In the genomic region with DNA sequence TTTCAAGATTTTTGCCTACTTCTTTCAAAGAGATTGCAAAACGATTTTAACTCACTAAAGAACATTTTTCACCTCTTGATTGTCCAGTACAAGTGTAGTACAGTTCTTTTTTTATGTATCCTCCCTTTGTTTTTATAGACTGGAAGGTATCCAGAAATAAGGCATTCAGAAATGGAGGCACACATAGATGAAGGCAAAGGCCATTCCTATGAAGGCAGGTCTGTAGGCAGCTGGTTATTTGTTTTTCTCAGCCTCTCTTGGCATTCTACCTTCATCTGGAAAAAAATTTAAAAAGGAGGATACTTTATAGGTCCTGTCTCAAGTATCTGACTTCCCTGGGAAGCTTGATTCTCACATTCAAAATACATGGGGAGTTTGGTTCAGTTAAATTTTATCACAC, we compare ENCODE assay signal across 16 cellular contexts. TPM values are rescaled to one million over a fixed set of nuclear protein-coding genes. Genes with fewer than 3 reads are reported as not detected.
DNase-seq lines count a peak whose midpoint lies in the region; ATAC-seq and TF ChIP-seq lines count a peak whose summit lies in the region.
"Had no signal": no experiment of that assay in that cellular context is flagged by ENCODE, and none has a peak within 500 bp of the region (broad histone marks: within the 10 kb centered on the region; RNA-seq: fewer than 3 reads in every experiment).

No MANE protein-coding gene starts in this region.

- ATAC-seq in Right ventricle myocardium inferior (no peak), GM18498 (IDR thresholded peaks at IDR 0.05; ENCODE audit: unreplicated experiment) (no peak)

- no peaks in the 10 kb centered on the region for H3K9me3 ChIP-seq in left ventricle myocardium inferior (replicated peaks)
- H3K9me3 ChIP-seq in osteoblast (ENCODE audit: low read depth, low read length) = no peaks in the 10 kb centered on the region
- H3K9me3 ChIP-seq: BLaER1 had no signal

- H3K27me3 ChIP-seq in left ventricle myocardium inferior (ENCODE audit: low read depth) = no peaks in the 10 kb centered on the region
- H3K27me3 ChIP-seq in osteoblast (ENCODE audit: insufficient read depth, low read length) = no peaks in the 10 kb centered on the region
- H3K27me3 ChIP-seq: BLaER1 had no signal

- H3K36me3 ChIP-seq in left ventricle myocardium inferior (peaks cover 5% of the 10 kb centered on the region), osteoblast (ENCODE audit: insufficient read depth, low read length) (no peaks in the 10 kb centered on the region)

- peaks cover 3% of the 10 kb centered on the region for H4K20me1 ChIP-seq in osteoblast (ENCODE audit: insufficient read depth, low read length)
- H4K20me1 ChIP-seq: BLaER1 had no signal

- intact Hi-C loops in left ventricle myocardium inferior (cut with micrococcal nuclease) (no loop called here), Right ventricle myocardium inferior (cut with DNase I) (no loop called here)

- no peak for DNase-seq in left ventricle myocardium inferior
- DNase-seq in Right ventricle myocardium inferior (ENCODE audit: missing footprints) = no peak
- peak; percentile 45 for DNase-seq in dermis blood vessel endothelial cell
- DNase-seq in osteoblast (ENCODE audit: insufficient read length, low spot score, missing footprints) = peak; percentile 56
- no peak for DNase-seq in hippocampal formation (lab: John Stamatoyannopoulos, UW)
- DNase-seq in putamen (ENCODE audit: low spot score) = no peak
- DNase-seq: 8988T; AML-193; CD8-positive, alpha-beta memory T cell; DND-41; GDM1; GM23248; H7 had no signal

- H3K27ac ChIP-seq in left ventricle myocardium inferior (replicated peaks) (peak overlapping the region; percentile 18), osteoblast (ENCODE audit: low read depth, low read length) (no peak overlapping the region)
- H3K27ac ChIP-seq: BLaER1, GM23248, HL-60 had no signal

- H3K4me2 ChIP-seq in osteoblast (ENCODE audit: insufficient read depth, low read length) = no peak overlapping the region
- H3K4me2 ChIP-seq: BLaER1 had no signal

- no peak overlapping the region for H2AFZ ChIP-seq in osteoblast (ENCODE audit: low read length)
- H2AFZ ChIP-seq: GM23248 had no signal

- H3K4me1 ChIP-seq in left ventricle myocardium inferior = peaks cover 11% of the 10 kb centered on the region
- H3K4me1 ChIP-seq in osteoblast (ENCODE audit: insufficient read depth, low read length) = peaks cover 5% of the 10 kb centered on the region

- TF ChIP-seq CTCF in left ventricle myocardium inferior (IDR thresholded peaks at IDR 0.05; ENCODE audit: borderline replicate concordance) = no peak
- no peak for TF ChIP-seq CTCF in osteoblast (IDR thresholded peaks at IDR 0.05; ENCODE audit: extremely low read depth, low read depth, low read length)

- H3K4me3 ChIP-seq in left ventricle myocardium inferior (no peak overlapping the region), osteoblast (ENCODE audit: insufficient read depth, low read length) (no peak overlapping the region)
- H3K4me3 ChIP-seq: BLaER1, GM23248 had no signal

- no peaks in the 10 kb centered on the region for H3K79me2 ChIP-seq in osteoblast (ENCODE audit: insufficient read depth, low read length)

RNA-seq across cellular contexts. Expression of a gene that starts 18.6 kb away (rescaled TPM):
- 154 TPM for total RNA-seq in left ventricle myocardium inferior
- 137 TPM for total RNA-seq in Right ventricle myocardium inferior
- 94.8 and 99.7 TPM in 2 replicates for total RNA-seq in dermis blood vessel endothelial cell
- 69.2 and 77.1 TPM in 2 replicates for total RNA-seq in osteoblast

Comparison
In these comparisons a context has a peak if more than half of its experiments do, and no peak if none do; other contexts are left out.
1. DNase-seq: peak in dermis blood vessel endothelial cell (single experiment) and osteoblast (single experiment); none in left ventricle myocardium inferior (single experiment), Right ventricle myocardium inferior (single experiment), hippocampal formation (0 of 2) and putamen (single experiment).